ENCODE assay signal across 8 cellular contexts in genomic region chr14:26163761-26164160, GRCh38.
DNase-seq lines count a peak whose midpoint lies in the region; ATAC-seq and TF ChIP-seq lines count a peak whose summit lies in the region.

No MANE protein-coding gene starts in this region.

- in situ Hi-C loops in astrocyte of the spinal cord (cut with HindIII; ENCODE audit: low sequenced_read_pairs), result no loop called here

- H3K27ac Mint-ChIP-seq in natural killer cell treated with Interleukin-12 subunit alpha and Interleukin-12 subunit beta and Interleukin-15 and Interleukin-18, amount 100 ng/mL, for 72 hours, result no peak overlapping the region

- TF ChIP-seq CTCF in astrocyte of the spinal cord (IDR thresholded peaks at IDR 0.05; ENCODE audit: low read depth, low read length), result peak; percentile 62

- H3K36me3 Mint-ChIP-seq in natural killer cell treated with Interleukin-12 subunit alpha and Interleukin-12 subunit beta and Interleukin-15 and Interleukin-18, amount 100 ng/mL, for 72 hours, result no peaks in the 10 kb centered on the region

- peak; percentile 5 for DNase-seq in Daoy (ENCODE audit: low read depth)
- DNase-seq in NCI-H2029 treated with DMSO at 0.1 percent for 48 hours (lab: John Stamatoyannopoulos, UW), result peak; percentile 62
- peak; percentile 36 for DNase-seq in astrocyte of the spinal cord (ENCODE audit: low read depth, low spot score)
- DNase-seq in midbrain (lab: John Stamatoyannopoulos, UW), result peak; percentile 8
- DNase-seq in natural killer cell treated with Interleukin-12 subunit alpha and Interleukin-12 subunit beta and Interleukin-15 and Interleukin-18, amount 100 ng/mL, for 72 hours (ENCODE audit: low spot score), result no peak
- DNase-seq in NOMO-1 treated with DMSO at 0.1 percent for 48 hours (lab: John Stamatoyannopoulos, UW; ENCODE audit: unreplicated experiment), result no peak

- H3K4me3 ChIP-seq in astrocyte of the spinal cord (ENCODE audit: low read depth, low read length), result no peak overlapping the region

- no peak overlapping the region for H3K4me3 Mint-ChIP-seq in natural killer cell treated with Interleukin-12 subunit alpha and Interleukin-12 subunit beta and Interleukin-15 and Interleukin-18, amount 100 ng/mL, for 72 hours

- H3K4me1 Mint-ChIP-seq in natural killer cell treated with Interleukin-12 subunit alpha and Interleukin-12 subunit beta and Interleukin-15 and Interleukin-18, amount 100 ng/mL, for 72 hours (ENCODE audit: low read depth in 2 of 2), result no peaks in the 10 kb centered on the region

- no peaks in the 10 kb centered on the region for H3K27me3 Mint-ChIP-seq in natural killer cell treated with Interleukin-12 subunit alpha and Interleukin-12 subunit beta and Interleukin-15 and Interleukin-18, amount 100 ng/mL, for 72 hours

- H3K9me3 Mint-ChIP-seq in natural killer cell treated with Interleukin-12 subunit alpha and Interleukin-12 subunit beta and Interleukin-15 and Interleukin-18, amount 100 ng/mL, for 72 hours, result peaks cover 11% of the 10 kb centered on the region

- ATAC-seq in HG03354 (IDR thresholded peaks at IDR 0.05; ENCODE audit: poor library complexity, severe bottlenecking, unreplicated experiment) (no peak), HG02610 (IDR thresholded peaks at IDR 0.05; ENCODE audit: unreplicated experiment) (no peak)
- no peak for ATAC-seq in natural killer cell treated with Interleukin-12 subunit alpha and Interleukin-12 subunit beta and Interleukin-15 and Interleukin-18, amount 100 ng/mL, for 72 hours

Comparison
In these comparisons a context has a peak if more than half of its experiments do, and no peak if none do; other contexts are left out.
1. DNase-seq: peak in Daoy (single experiment), NCI-H2029 treated with DMSO at 0.1 percent for 48 hours (single experiment), astrocyte of the spinal cord (single experiment) and midbrain (single experiment); none in natural killer cell treated with Interleukin-12 subunit alpha and Interleukin-12 subunit beta and Interleukin-15 and Interleukin-18, amount 100 ng/mL, for 72 hours (single experiment) and NOMO-1 treated with DMSO at 0.1 percent for 48 hours (single experiment).